ENCODE assay signal across 2 cellular contexts in the genomic region with DNA sequence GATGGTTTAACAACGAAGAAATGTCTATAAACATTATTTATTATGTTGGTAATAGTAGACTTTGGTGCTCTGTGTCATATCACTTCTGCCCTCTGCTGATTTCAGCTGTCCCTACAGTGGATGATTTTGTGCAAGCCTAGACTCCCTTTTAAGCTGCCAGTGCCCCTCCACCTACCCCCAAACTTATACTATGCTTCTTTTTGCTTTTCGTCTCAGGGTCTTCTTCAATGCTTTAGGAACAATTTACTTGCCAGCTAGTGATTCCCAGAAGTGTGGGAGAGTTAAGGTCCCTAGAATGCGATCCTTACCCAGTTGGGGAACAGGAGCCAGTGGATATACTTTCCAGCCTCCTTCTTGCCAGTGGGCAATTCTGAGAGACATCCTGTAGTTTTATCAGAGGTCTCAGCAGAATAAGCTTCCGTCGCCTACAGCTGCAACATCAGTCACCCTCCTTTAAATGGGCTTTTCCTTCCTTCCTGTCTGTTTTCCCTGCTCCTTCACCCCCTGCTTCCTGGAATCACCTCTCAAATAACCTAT.
A peak's percentile ranks its signal among the peaks of the same experiment; 100 is the strongest.
TF ChIP-seq lines count a peak whose summit lies in the region.

No MANE protein-coding gene starts in this region.

TF ChIP-seq in A549, 52 proteins besides CTCF, POLR2A, EP300 and RAD21:
- TF ChIP-seq BHLHE40 (IDR thresholded peaks at IDR 0.05; ENCODE audit: low read depth, low read length) (no peak), SMC3 (IDR thresholded peaks at IDR 0.05) (peak; percentile 32; the same call in 1 of the 3 replicates), PHF8 (IDR thresholded peaks at IDR 0.05; ENCODE audit: borderline replicate concordance, low read depth) (no peak)
- TF ChIP-seq, protein P1, sequence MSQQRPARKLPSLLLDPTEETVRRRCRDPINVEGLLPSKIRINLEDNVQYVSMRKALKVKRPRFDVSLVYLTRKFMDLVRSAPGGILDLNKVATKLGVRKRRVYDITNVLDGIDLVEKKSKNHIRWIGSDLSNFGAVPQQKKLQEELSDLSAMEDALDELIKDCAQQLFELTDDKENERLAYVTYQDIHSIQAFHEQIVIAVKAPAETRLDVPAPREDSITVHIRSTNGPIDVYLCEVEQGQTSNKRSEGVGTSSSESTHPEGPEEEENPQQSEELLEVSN (IDR thresholded peaks at IDR 0.05; ENCODE audit: borderline replicate concordance, low read depth), result no peak
- TF ChIP-seq, protein P2, sequence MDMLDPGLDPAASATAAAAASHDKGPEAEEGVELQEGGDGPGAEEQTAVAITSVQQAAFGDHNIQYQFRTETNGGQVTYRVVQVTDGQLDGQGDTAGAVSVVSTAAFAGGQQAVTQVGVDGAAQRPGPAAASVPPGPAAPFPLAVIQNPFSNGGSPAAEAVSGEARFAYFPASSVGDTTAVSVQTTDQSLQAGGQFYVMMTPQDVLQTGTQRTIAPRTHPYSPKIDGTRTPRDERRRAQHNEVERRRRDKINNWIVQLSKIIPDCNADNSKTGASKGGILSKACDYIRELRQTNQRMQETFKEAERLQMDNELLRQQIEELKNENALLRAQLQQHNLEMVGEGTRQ (IDR thresholded peaks at IDR 0.05), result no peak

TF ChIP-seq in HepG2, 621 proteins besides CTCF, POLR2A, EP300 and RAD21:
- peak; percentile 6; the same call in 1 of the 2 replicates for TF ChIP-seq STAG1 (CRISPR knock-in tag; IDR thresholded peaks at IDR 0.05)
- TF ChIP-seq, protein P3, sequence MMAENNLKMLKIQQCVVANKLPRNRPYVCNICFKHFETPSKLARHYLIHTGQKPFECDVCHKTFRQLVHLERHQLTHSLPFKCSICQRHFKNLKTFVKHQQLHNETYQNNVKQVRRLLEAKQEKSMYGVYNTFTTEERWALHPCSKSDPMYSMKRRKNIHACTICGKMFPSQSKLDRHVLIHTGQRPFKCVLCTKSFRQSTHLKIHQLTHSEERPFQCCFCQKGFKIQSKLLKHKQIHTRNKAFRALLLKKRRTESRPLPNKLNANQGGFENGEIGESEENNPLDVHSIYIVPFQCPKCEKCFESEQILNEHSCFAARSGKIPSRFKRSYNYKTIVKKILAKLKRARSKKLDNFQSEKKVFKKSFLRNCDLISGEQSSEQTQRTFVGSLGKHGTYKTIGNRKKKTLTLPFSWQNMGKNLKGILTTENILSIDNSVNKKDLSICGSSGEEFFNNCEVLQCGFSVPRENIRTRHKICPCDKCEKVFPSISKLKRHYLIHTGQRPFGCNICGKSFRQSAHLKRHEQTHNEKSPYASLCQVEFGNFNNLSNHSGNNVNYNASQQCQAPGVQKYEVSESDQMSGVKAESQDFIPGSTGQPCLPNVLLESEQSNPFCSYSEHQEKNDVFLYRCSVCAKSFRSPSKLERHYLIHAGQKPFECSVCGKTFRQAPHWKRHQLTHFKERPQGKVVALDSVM (CRISPR knock-in tag; IDR thresholded peaks at IDR 0.05), result no peak
TF ChIP-seq in HepG2: peak in this region for 1.
